Comparison of ENCODE assay signal across 8 cellular contexts in the genomic region with DNA sequence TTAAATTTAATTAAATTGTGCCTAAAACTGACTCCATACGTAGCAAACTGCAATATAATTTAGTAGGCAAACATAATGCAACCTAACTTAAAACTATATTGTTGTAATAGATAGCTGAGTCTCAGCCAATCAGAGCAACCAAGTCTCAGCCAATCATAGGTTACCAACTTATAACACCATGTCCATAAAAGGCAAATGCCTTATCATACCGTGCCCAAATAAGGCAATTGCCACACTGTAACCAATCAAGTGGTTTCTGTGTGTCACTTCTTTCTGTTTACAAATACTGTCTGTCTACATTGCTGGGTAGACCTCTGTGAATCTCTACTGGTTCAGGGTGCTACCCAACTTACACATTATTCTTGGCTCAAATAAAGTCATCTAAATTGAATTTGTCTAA.
"Had no signal": no experiment of that assay in that cellular context is flagged by ENCODE, and none has a peak within 500 bp of the region (broad histone marks: within the 10 kb centered on the region; RNA-seq: fewer than 3 reads in every experiment).

No MANE protein-coding gene starts in this region.

- H3K4me3 ChIP-seq: GM12878 had no signal

- ATAC-seq: GM12878 had no signal

- FAIRE-seq: G401.6, GM12878, GM12891, GM12892, GM18507, GM19239 had no signal

- DNase-seq: GDM1, GF-D8 had no signal
